In genomic region chr1:112715264-112716053, GRCh38 we compare ENCODE assay signal across 8 cellular contexts. TPM values are rescaled to one million over a fixed set of nuclear protein-coding genes. Genes with fewer than 3 reads are reported as not detected.
A peak's percentile ranks its signal among the peaks of the same experiment; 100 is the strongest.
DNase-seq lines count a peak whose midpoint lies in the region; ATAC-seq and TF ChIP-seq lines count a peak whose summit lies in the region.

TSS of gene PPM1J (minus strand) at chr1:112715332. CDS start at chr1:112715301, 31 bp downstream.

- no peaks in the 10 kb centered on the region for H3K27me3 ChIP-seq in kidney epithelial cell (ENCODE audit: control insufficient read depth, insufficient read depth, low read length)

- DNase-seq in AG09309 (ENCODE audit: low read depth), result peak; percentile 20
- DNase-seq in NCI-H345 (lab: John Stamatoyannopoulos, UW), result peak; percentile 90
- DNase-seq in activated CD4-positive, CD25-positive, alpha-beta regulatory T cell treated with anti-CD3 and anti-CD28 coated beads, Interleukin-2, amount 50 U/mL, for 72 hours, result peak; percentile 98
- DNase-seq in cerebellum (ENCODE audit: low spot score), result peak; percentile 93
- DNase-seq in kidney epithelial cell (ENCODE audit: low read depth), result peak; percentile 72
- peak; percentile 90 to 94 for DNase-seq in stimulated activated CD4-positive, alpha-beta T cell treated with anti-CD3 and anti-CD28 coated beads, Interleukin-15, amount 100 ng/mL, for 1 hour (ENCODE audit: low read depth in 1 of 2, low spot score in 1 of 2)

- TF ChIP-seq CTCF in AG09309 (IDR thresholded peaks at IDR 0.05; ENCODE audit: control insufficient read depth, insufficient read depth, low read depth, low read length, missing control alignments), result no peak
- TF ChIP-seq CTCF in kidney epithelial cell (IDR thresholded peaks at IDR 0.05; ENCODE audit: insufficient read depth, low read length, poor library complexity, severe bottlenecking), result no peak

- ATAC-seq in GM18870 (IDR thresholded peaks at IDR 0.05; ENCODE audit: unreplicated experiment) (peak; percentile 60), HG03108 (IDR thresholded peaks at IDR 0.05; ENCODE audit: unreplicated experiment) (peak; percentile 75)

- no peaks in the 10 kb centered on the region for H3K36me3 ChIP-seq in kidney epithelial cell (ENCODE audit: control insufficient read depth, insufficient read depth, low read length)

- H3K4me3 ChIP-seq in AG09309 (ENCODE audit: control insufficient read depth, low read depth, low read length) (peak within 1 kb of the TSS; percentile 51), kidney epithelial cell (ENCODE audit: low read depth, low read length) (peak within 1 kb of the TSS; percentile 52)

RNA-seq across cellular contexts. Expression of gene PPM1J, which starts in this region (rescaled TPM):
- total RNA-seq in cerebellum, result 1.00 TPM
- total RNA-seq in kidney epithelial cell, result 2.1 and 2.3 TPM in 2 replicates

Comparison
In these comparisons a context has a peak if more than half of its experiments do, and no peak if none do; other contexts are left out.
1. Peak in every context shown above with its lines: DNase-seq, ATAC-seq and H3K4me3 ChIP-seq.
2. Peak in DNase-seq in cerebellum; RNA of the gene not detected or under 1 TPM.
3. DNase-seq: peak in every context shown above with its lines; median percentile 98 in activated CD4-positive, CD25-positive, alpha-beta regulatory T cell treated with anti-CD3 and anti-CD28 coated beads, Interleukin-2, amount 50 U/mL, for 72 hours; 93 in cerebellum; 92 in stimulated activated CD4-positive, alpha-beta T cell treated with anti-CD3 and anti-CD28 coated beads, Interleukin-15, amount 100 ng/mL, for 1 hour; 90 in NCI-H345; 72 in kidney epithelial cell; 20 in AG09309.